ENCODE assay signal across 16 cellular contexts in genomic region chr13:77289844-77290243, GRCh38. TPM values are rescaled to one million over a fixed set of nuclear protein-coding genes. Genes with fewer than 3 reads are reported as not detected.
DNase-seq lines count a peak whose midpoint lies in the region; ATAC-seq and TF ChIP-seq lines count a peak whose summit lies in the region.
"Had no signal": no experiment of that assay in that cellular context is flagged by ENCODE, and none has a peak within 500 bp of the region (broad histone marks: within the 10 kb centered on the region; RNA-seq: fewer than 3 reads in every experiment).

No MANE protein-coding gene starts in this region.

- H3K27me3 ChIP-seq in PC-3 (ENCODE audit: low read length), result no peaks in the 10 kb centered on the region

- peak overlapping the region; percentile 87 for H3K27ac ChIP-seq in PC-3 (ENCODE audit: low read length)
- H3K27ac ChIP-seq: A549, GM23248, HL-60 had no signal

- BruUV-seq in PC-3 (replicated peaks; lab: Mats Ljungman, UMichigan), result no TSS peak

- H3K79me2 ChIP-seq in PC-3 (ENCODE audit: low read length), result no peaks in the 10 kb centered on the region

- peaks cover 23% of the 10 kb centered on the region for H3K36me3 ChIP-seq in PC-3 (ENCODE audit: low read depth, low read length)

- intact Hi-C loops in PC-3 (cut with micrococcal nuclease), result no loop called here

- DNase-seq in activated naive CD8-positive, alpha-beta T cell treated with anti-CD3 and anti-CD28 coated beads, Interleukin-2, amount 50 U/mL, for 24 hours, result no peak
- DNase-seq in PC-3 (peak; percentile 33), NOMO-1 treated with DMSO at 0.1 percent for 48 hours (lab: John Stamatoyannopoulos, UW; ENCODE audit: unreplicated experiment) (no peak), dedifferentiated amniotic fluid mesenchymal stem cell (ENCODE audit: extremely low spot score) (no peak)
- no peak for DNase-seq in activated naive CD8-positive, alpha-beta T cell treated with anti-CD3 and anti-CD28 coated beads for 36 hours
- DNase-seq in stimulated activated naive B cell treated with anti-CD40 and anti-IgM and Interleukin-4, amounts not matched to agents 10 μg/mL and 1 μg/mL and 100 μg/mL, for 72 hours, result no peak
- DNase-seq: CD8-positive, alpha-beta T cell; COR-L47; DMS153; GF-D8; GM23248 had no signal

- no peak overlapping the region for H2AFZ ChIP-seq in PC-3 (ENCODE audit: low read length)
- H2AFZ ChIP-seq: GM23248 had no signal

- no peak for TF ChIP-seq CTCF in PC-3 (conservative IDR thresholded peaks at IDR 0.05; ENCODE audit: low read depth, low read length)

- peaks cover 15% of the 10 kb centered on the region for H3K4me1 ChIP-seq in PC-3 (ENCODE audit: insufficient read depth, low read length)
- H3K4me1 ChIP-seq: A549 had no signal

- no peak overlapping the region for H3K4me3 Mint-ChIP-seq in activated naive CD8-positive, alpha-beta T cell
- no peak overlapping the region for H3K4me3 Mint-ChIP-seq in activated naive CD8-positive, alpha-beta T cell treated with anti-CD3 and anti-CD28 coated beads, Interleukin-2, amount 50 U/mL, for 24 hours
- no peak overlapping the region for H3K4me3 Mint-ChIP-seq in activated naive CD8-positive, alpha-beta T cell treated with anti-CD3 and anti-CD28 coated beads for 36 hours
- no peak overlapping the region for H3K4me3 Mint-ChIP-seq in stimulated activated naive B cell treated with anti-CD40 and anti-IgM and Interleukin-4, amounts not matched to agents 10 μg/mL and 1 μg/mL and 100 μg/mL, for 72 hours
- H3K4me3 Mint-ChIP-seq: CD14-positive monocyte; CD8-positive, alpha-beta T cell had no signal

- no peaks in the 10 kb centered on the region for H3K27me3 Mint-ChIP-seq in activated naive CD8-positive, alpha-beta T cell
- no peaks in the 10 kb centered on the region for H3K27me3 Mint-ChIP-seq in activated naive CD8-positive, alpha-beta T cell treated with anti-CD3 and anti-CD28 coated beads, Interleukin-2, amount 50 U/mL, for 24 hours
- H3K27me3 Mint-ChIP-seq in activated naive CD8-positive, alpha-beta T cell treated with anti-CD3 and anti-CD28 coated beads for 36 hours, result no peaks in the 10 kb centered on the region
- no peaks in the 10 kb centered on the region for H3K27me3 Mint-ChIP-seq in stimulated activated naive B cell treated with anti-CD40 and anti-IgM and Interleukin-4, amounts not matched to agents 10 μg/mL and 1 μg/mL and 100 μg/mL, for 72 hours

- H3F3A ChIP-seq in PC-3 (ENCODE audit: low read length, unreplicated experiment), result no peaks in the 10 kb centered on the region

- no peaks in the 10 kb centered on the region for H3K9me2 ChIP-seq in PC-3 (replicated peaks; ENCODE audit: low read length)

- peak overlapping the region; percentile 36; the same call in 1 of the 2 replicates for H3K9ac ChIP-seq in PC-3 (ENCODE audit: low read length)
- H3K9ac ChIP-seq: GM23248 had no signal

- H4K20me1 ChIP-seq in PC-3 (ENCODE audit: low read length), result no peaks in the 10 kb centered on the region

- H3K4me1 Mint-ChIP-seq in activated naive CD8-positive, alpha-beta T cell (ENCODE audit: low read depth), result peaks cover 43% of the 10 kb centered on the region
- H3K4me1 Mint-ChIP-seq in activated naive CD8-positive, alpha-beta T cell treated with anti-CD3 and anti-CD28 coated beads, Interleukin-2, amount 50 U/mL, for 24 hours, result peaks cover 41% of the 10 kb centered on the region
- peaks cover 41% of the 10 kb centered on the region for H3K4me1 Mint-ChIP-seq in activated naive CD8-positive, alpha-beta T cell treated with anti-CD3 and anti-CD28 coated beads for 36 hours
- peaks cover 15 to 45% of the 10 kb centered on the region in 2 donors for H3K4me1 Mint-ChIP-seq in stimulated activated naive B cell treated with anti-CD40 and anti-IgM and Interleukin-4, amounts not matched to agents 10 μg/mL and 1 μg/mL and 100 μg/mL, for 72 hours
- H3K4me1 Mint-ChIP-seq: CD14-positive monocyte had no signal

- ATAC-seq in activated naive CD8-positive, alpha-beta T cell treated with anti-CD3 and anti-CD28 coated beads, Interleukin-2, amount 50 U/mL, for 24 hours, result no peak
- ATAC-seq in PC-3, result peak; percentile 73
- no peak for ATAC-seq in stimulated activated naive B cell treated with anti-CD40 and anti-IgM and Interleukin-4, amounts not matched to agents 10 μg/mL and 1 μg/mL and 100 μg/mL, for 72 hours (replicated peaks)
- ATAC-seq: A549; CD8-positive, alpha-beta T cell; HCT116 had no signal

- POLR2A ChIA-PET in PC-3 (lab: Charles Lee; ENCODE audit: unreplicated experiment), result no interaction called here

- peaks cover 42% of the 10 kb centered on the region for H3K36me3 Mint-ChIP-seq in activated naive CD8-positive, alpha-beta T cell
- H3K36me3 Mint-ChIP-seq in activated naive CD8-positive, alpha-beta T cell treated with anti-CD3 and anti-CD28 coated beads, Interleukin-2, amount 50 U/mL, for 24 hours (ENCODE audit: low read depth), result peaks cover 79% of the 10 kb centered on the region
- peaks cover 76% of the 10 kb centered on the region for H3K36me3 Mint-ChIP-seq in activated naive CD8-positive, alpha-beta T cell treated with anti-CD3 and anti-CD28 coated beads for 36 hours
- H3K36me3 Mint-ChIP-seq in stimulated activated naive B cell treated with anti-CD40 and anti-IgM and Interleukin-4, amounts not matched to agents 10 μg/mL and 1 μg/mL and 100 μg/mL, for 72 hours, result peaks cover 50 to 72% of the 10 kb centered on the region in 2 donors

- peak overlapping the region; percentile 49 for H3K4me2 ChIP-seq in PC-3 (ENCODE audit: low read length)
- H3K4me2 ChIP-seq: A549 had no signal

- no peaks in the 10 kb centered on the region for H3K9me3 Mint-ChIP-seq in activated naive CD8-positive, alpha-beta T cell (ENCODE audit: low read depth)
- H3K9me3 Mint-ChIP-seq in activated naive CD8-positive, alpha-beta T cell treated with anti-CD3 and anti-CD28 coated beads, Interleukin-2, amount 50 U/mL, for 24 hours, result peaks cover 8% of the 10 kb centered on the region
- H3K9me3 Mint-ChIP-seq in activated naive CD8-positive, alpha-beta T cell treated with anti-CD3 and anti-CD28 coated beads for 36 hours, result peaks cover 11% of the 10 kb centered on the region
- peaks cover 0 to 2% of the 10 kb centered on the region in 2 donors for H3K9me3 Mint-ChIP-seq in stimulated activated naive B cell treated with anti-CD40 and anti-IgM and Interleukin-4, amounts not matched to agents 10 μg/mL and 1 μg/mL and 100 μg/mL, for 72 hours
- H3K9me3 Mint-ChIP-seq: CD8-positive, alpha-beta T cell had no signal

- H3K27ac Mint-ChIP-seq in activated naive CD8-positive, alpha-beta T cell, result peak overlapping the region; percentile 61
- H3K27ac Mint-ChIP-seq in activated naive CD8-positive, alpha-beta T cell treated with anti-CD3 and anti-CD28 coated beads, Interleukin-2, amount 50 U/mL, for 24 hours, result no peak overlapping the region
- H3K27ac Mint-ChIP-seq in activated naive CD8-positive, alpha-beta T cell treated with anti-CD3 and anti-CD28 coated beads for 36 hours, result peak overlapping the region; percentile 63
- peak overlapping the region; percentile 28 for H3K27ac Mint-ChIP-seq in stimulated activated naive B cell treated with anti-CD40 and anti-IgM and Interleukin-4, amounts not matched to agents 10 μg/mL and 1 μg/mL and 100 μg/mL, for 72 hours
- H3K27ac Mint-ChIP-seq: CD8-positive, alpha-beta T cell had no signal

- CTCF ChIA-PET in PC-3 (lab: Charles Lee), result no interaction called here

- H3K9me3 ChIP-seq in PC-3 (ENCODE audit: low read length), result no peaks in the 10 kb centered on the region
- H3K9me3 ChIP-seq: A549 had no signal

- H3K4me3 ChIP-seq in PC-3 (ENCODE audit: low read length), result no peak overlapping the region
- H3K4me3 ChIP-seq: A549, GM23248 had no signal

RNA-seq across cellular contexts. Expression of gene MYCBP2, which starts 37.0 kb away (rescaled TPM):
- total RNA-seq in PC-3 (2014; rRNA removed), result 53.3 and 85.2 TPM in 2 replicates
- total RNA-seq in activated naive CD8-positive, alpha-beta T cell treated with anti-CD3 and anti-CD28 coated beads for 36 hours, result 10 to 100 TPM; 89.5 to 94.2 TPM
